In genomic region chr2:131145040-131145439, GRCh38 we compare ENCODE assay signal across 15 cellular contexts. TPM values are rescaled to one million over a fixed set of nuclear protein-coding genes. Genes with fewer than 3 reads are reported as not detected.
A peak's percentile ranks its signal among the peaks of the same experiment; 100 is the strongest.
DNase-seq lines count a peak whose midpoint lies in the region; ATAC-seq, FAIRE-seq and TF ChIP-seq lines count a peak whose summit lies in the region.
"Had no signal": no experiment of that assay in that cellular context is flagged by ENCODE, and none has a peak within 500 bp of the region (broad histone marks: within the 10 kb centered on the region; RNA-seq: fewer than 3 reads in every experiment).

No MANE protein-coding gene starts in this region.

- peaks cover 38 to 100% (median 100%) of the 10 kb centered on the region in 4 donors for H3K36me3 ChIP-seq in stomach

- no peak for FAIRE-seq in RCC 7860 (lab: Jason Lieb, UNC)
- FAIRE-seq: small intestine had no signal

- no peaks in the 10 kb centered on the region for H3K9me3 Mint-ChIP-seq in memory B cell

- no peak overlapping the region for H3K4me3 Mint-ChIP-seq in memory B cell

- intact Hi-C loops in stomach (cut with DNase I; ENCODE audit: low total_unique reads), result no loop called here

- H3K27me3 Mint-ChIP-seq in memory B cell, result no peaks in the 10 kb centered on the region

- TF ChIP-seq POLR2A in stomach (IDR thresholded peaks at IDR 0.05), result no peak

- peaks cover 28% of the 10 kb centered on the region for H3K36me3 Mint-ChIP-seq in memory B cell

- no peak for TF ChIP-seq CTCF in stomach (IDR thresholded peaks at IDR 0.05)

- DNase-seq in NOMO-1 treated with DMSO at 0.1 percent for 48 hours (lab: John Stamatoyannopoulos, UW; ENCODE audit: unreplicated experiment) (peak; percentile 3), NOMO-1 treated with dmso at 0.1 percent for 144 hours (lab: John Stamatoyannopoulos, UW; ENCODE audit: unreplicated experiment) (no peak), memory B cell (ENCODE audit: low spot score in 2 of 2) (no peak), RCC 7860 (ENCODE audit: low spot score) (no peak), stomach (no peak)
- DNase-seq: 8988T, Caco-2, cortex of kidney, small intestine, transverse colon had no signal

- peak overlapping the region; percentile 18 for H3K27ac Mint-ChIP-seq in memory B cell

- H3K4me3 ChIP-seq in stomach, result no peak overlapping the region
- H3K4me3 ChIP-seq: lung, transverse colon had no signal

- H3K27ac ChIP-seq in stomach, result no peak overlapping the region
- H3K27ac ChIP-seq: neutrophil, transverse colon had no signal

- H3K27me3 ChIP-seq in stomach, result no peaks in the 10 kb centered on the region
- H3K27me3 ChIP-seq: neutrophil, transverse colon had no signal

- WGBS in stomach, 5 donors, result 86 to 98% (median 96%) methylated on average over 2 of the region's 2 CpGs

- H3K4me1 ChIP-seq in stomach, result no peaks in the 10 kb centered on the region
- H3K4me1 ChIP-seq: Caco-2, transverse colon had no signal

- ATAC-seq in GM21723 (IDR thresholded peaks at IDR 0.05; ENCODE audit: unreplicated experiment) (peak; percentile 54), HG03342 (IDR thresholded peaks at IDR 0.05; ENCODE audit: unreplicated experiment) (peak; percentile 52), memory B cell (ENCODE audit: low read depth) (peak; percentile 89), GM19452 (IDR thresholded peaks at IDR 0.05; ENCODE audit: unreplicated experiment) (no peak)

- H3K9me3 ChIP-seq in stomach, result no peaks in the 10 kb centered on the region
- H3K9me3 ChIP-seq: Caco-2, neutrophil, transverse colon had no signal

- H3K4me1 Mint-ChIP-seq in memory B cell, result peaks cover 18% of the 10 kb centered on the region

- no peak for TF ChIP-seq EP300 in stomach (IDR thresholded peaks at IDR 0.05)

RNA-seq across cellular contexts. Expression of gene PLEKHB2, which starts 39.9 kb away (rescaled TPM):
- total RNA-seq in stomach, result 100 to 1,000 TPM in 2 of 5 donors, 10 to 100 TPM in 3; 37.9 to 181 (median 64.0) TPM
- 10 to 100 TPM; 13.2 to 60.3 (median 46.5) TPM for polyA plus RNA-seq in stomach

RNA-seq across cellular contexts. Expression of gene FAM168B, which starts 51.8 kb away (rescaled TPM):
- 100 to 1,000 TPM in 1 of 5 donors, 10 to 100 TPM in 3, 1 to 10 TPM in 1; 8.2 to 103 (median 72.4) TPM for total RNA-seq in stomach
- polyA plus RNA-seq in stomach, result 10 to 100 TPM; 18.0 to 31.0 (median 30.1) TPM
